ENCODE assay signal across 9 cellular contexts in the genomic region with DNA sequence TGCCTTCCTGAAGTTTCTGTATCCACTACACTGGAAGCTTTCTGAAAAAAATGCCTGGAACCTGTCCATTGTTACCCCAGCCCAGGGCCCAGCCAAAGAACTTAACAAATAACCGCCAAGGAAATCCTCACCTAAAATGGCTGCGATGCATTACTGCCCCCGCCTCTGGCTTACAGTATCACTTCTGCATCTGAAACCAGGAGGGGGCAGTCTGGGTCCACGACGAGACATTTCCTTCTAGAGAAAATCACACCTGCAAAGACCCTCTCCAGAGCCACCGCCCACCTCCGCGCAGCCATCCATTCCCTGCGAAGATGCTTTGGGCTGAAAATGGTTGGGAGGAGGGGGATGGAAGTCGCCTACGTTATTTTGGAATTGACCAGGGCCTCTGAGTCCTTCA. TPM values are rescaled to one million over a fixed set of nuclear protein-coding genes. Genes with fewer than 3 reads are reported as not detected.
DNase-seq lines count a peak whose midpoint lies in the region; ATAC-seq and TF ChIP-seq lines count a peak whose summit lies in the region.
"Had no signal": no experiment of that assay in that cellular context is flagged by ENCODE, and none has a peak within 500 bp of the region (broad histone marks: within the 10 kb centered on the region; RNA-seq: fewer than 3 reads in every experiment).

No MANE protein-coding gene starts in this region.

- H3K4me1 Mint-ChIP-seq in H9: peaks cover 7 to 10% of the 10 kb centered on the region in 2 experiments

- no peaks in the 10 kb centered on the region for H3K4me1 ChIP-seq in H9 (ENCODE audit: insufficient read depth, low read length)
- peaks cover 8% of the 10 kb centered on the region for H3K4me1 ChIP-seq in fibroblast of lung (ENCODE audit: control insufficient read depth, extremely low read depth, insufficient read depth, low read length)

- 0 out of 7 replicates have a peak overlapping the region, but pooled peaks of 1 of the 3 experiments have one; percentile 71 for H3K27ac Mint-ChIP-seq in H9

- no peaks in the 10 kb centered on the region for H4K20me1 ChIP-seq in H9 (ENCODE audit: control insufficient read depth, insufficient read depth, insufficient read length)
- no peaks in the 10 kb centered on the region for H4K20me1 ChIP-seq in fibroblast of lung (ENCODE audit: control insufficient read depth, extremely low read depth, insufficient read depth, low read length)

- no peak overlapping the region for H3K18ac ChIP-seq in H9 (ENCODE audit: insufficient read length, low read depth, low read length)

- H2AK5ac ChIP-seq in H9 (ENCODE audit: insufficient read length, low read length): no peak overlapping the region

- H3K14ac ChIP-seq in H9 (ENCODE audit: insufficient read depth, low read length): no peak overlapping the region

- no peaks in the 10 kb centered on the region for H3K79me2 ChIP-seq in H9 (ENCODE audit: insufficient read depth, low read length)
- H3K79me2 ChIP-seq in fibroblast of lung (ENCODE audit: control insufficient read depth, insufficient read depth, low read length): no peaks in the 10 kb centered on the region

- H3K4me3 ChIP-seq in BJ (ENCODE audit: low read depth, low read length): no peak overlapping the region
- no peak overlapping the region for H3K4me3 ChIP-seq in WI38 (ENCODE audit: low read depth, low read length)
- no peak overlapping the region for H3K4me3 ChIP-seq in fibroblast of lung (replicated peaks in 1 of 4; ENCODE audit: control extremely low read depth in 1 of 4, insufficient read depth in 1 of 4, low read depth in 3 of 4, low read length in 4 of 4)

- peaks cover 5 to 23% (median 10%) of the 10 kb centered on the region in 3 experiments; a peak in 5 of 7 replicates for H3K36me3 Mint-ChIP-seq in H9 (ENCODE audit: insufficient read depth in 1 of 3, low read depth in 3 of 3)

- TF ChIP-seq CTCF in BJ (IDR thresholded peaks at IDR 0.05; ENCODE audit: insufficient read depth, low read depth, low read length) (peak; percentile 36), H9 (conservative IDR thresholded peaks at IDR 0.05) (peak; percentile 70), WI38 (IDR thresholded peaks at IDR 0.05; ENCODE audit: low read depth, low read length) (peak; percentile 41; the same call in 1 of the 2 replicates), fibroblast of lung (conservative IDR thresholded peaks at IDR 0.05 in 1 of 2, IDR thresholded peaks at IDR 0.05 in 1 of 2; ENCODE audit: low read depth in 1 of 2, low read length in 2 of 2) (peak; percentile 25 to 41)

- no peak overlapping the region for H4K91ac ChIP-seq in H9 (ENCODE audit: insufficient read length, low read depth, low read length)

- H3K4me2 ChIP-seq in H9 (ENCODE audit: insufficient read depth, insufficient read length, low read length): no peak overlapping the region
- H3K4me2 ChIP-seq in fibroblast of lung (ENCODE audit: extremely low read depth, insufficient read depth, low read length): no peak overlapping the region

- no peak overlapping the region for H2BK15ac ChIP-seq in H9 (ENCODE audit: low read depth, low read length)

- no peak overlapping the region for H3K4me3 Mint-ChIP-seq in H9

- no peak overlapping the region for H2BK120ac ChIP-seq in H9 (ENCODE audit: low read depth, low read length, poor library complexity, severe bottlenecking)

- DNase-seq in BJ (ENCODE audit: low read depth) (no peak), H9 (peak; percentile 84), fibroblast of lung (ENCODE audit: low read depth in 2 of 2) (peak; percentile 4 to 14), GM03348 (ENCODE audit: low spot score) (no peak)
- peak; percentile 4 to 18 for DNase-seq in stimulated activated CD4-positive, alpha-beta T cell treated with anti-CD3 and anti-CD28 coated beads, Interleukin-2, amount 100 ng/mL, for 48 hours

- H3K9ac ChIP-seq in H9 (ENCODE audit: extremely low read depth, insufficient read length, low read length) (no peak overlapping the region), fibroblast of lung (ENCODE audit: insufficient read depth, low read length) (no peak overlapping the region)

- H4K8ac ChIP-seq in H9 (replicated peaks; ENCODE audit: insufficient read length, low read depth, low read length): no peak overlapping the region

- H2BK12ac ChIP-seq in H9 (ENCODE audit: insufficient read length, low read depth, low read length): no peak overlapping the region

- H3K4ac ChIP-seq in H9 (ENCODE audit: low read depth, low read length): no peak overlapping the region

- H3K23ac ChIP-seq in H9 (ENCODE audit: insufficient read length, low read depth, low read length): no peak overlapping the region

- H2AFZ ChIP-seq in H9 (ENCODE audit: low read length) (no peak overlapping the region), fibroblast of lung (ENCODE audit: low read length) (no peak overlapping the region)

- no peak overlapping the region for H3T11ph ChIP-seq in H9 (ENCODE audit: low read length)

- POLR2A ChIA-PET in BJ (lab: Charles Lee): no interaction called here

- no peak overlapping the region for H2BK5ac ChIP-seq in H9 (ENCODE audit: insufficient read length, low read length)

- H3K36me3 ChIP-seq in BJ (ENCODE audit: control insufficient read depth, insufficient read depth, low read length) (peaks cover 10% of the 10 kb centered on the region), fibroblast of lung (ENCODE audit: control insufficient read depth, insufficient read depth, low read length) (peaks cover 5% of the 10 kb centered on the region)

- no peaks in the 10 kb centered on the region for H3K27me3 Mint-ChIP-seq in H9 (ENCODE audit: low read depth)

- ATAC-seq in HG02571 (IDR thresholded peaks at IDR 0.05; ENCODE audit: unreplicated experiment) (no peak), HG02678 (IDR thresholded peaks at IDR 0.05; ENCODE audit: unreplicated experiment) (no peak)

- no peaks in the 10 kb centered on the region for H3K23me2 ChIP-seq in H9 (ENCODE audit: insufficient read length, low read depth, low read length, poor library complexity, severe bottlenecking)

- no CpG with 5 or more reads among the region's 11 CpGs for WGBS in H9 (ENCODE audit: extremely low coverage, insufficient read length, low lambda C conversion rate)

- H3K56ac ChIP-seq in H9 (ENCODE audit: insufficient read length, low read depth, low read length): no peak overlapping the region

- no peak overlapping the region for H4K5ac ChIP-seq in H9 (ENCODE audit: insufficient read length, low read depth, low read length)

- H3K79me1 ChIP-seq in H9 (ENCODE audit: insufficient read depth, low read depth, low read length, poor library complexity, severe bottlenecking): no peaks in the 10 kb centered on the region

- H3K27ac ChIP-seq in H9 (ENCODE audit: insufficient read length, low read depth, low read length): no peak overlapping the region
- no peak overlapping the region for H3K27ac ChIP-seq in fibroblast of lung (ENCODE audit: insufficient read depth, low read length)

- H3K9me3 Mint-ChIP-seq in H9: no peaks in the 10 kb centered on the region

- H3K9me3 ChIP-seq in H9 (ENCODE audit: control insufficient read depth, low read depth, low read length) (no peaks in the 10 kb centered on the region), fibroblast of lung (ENCODE audit: control insufficient read depth, insufficient read depth, low read depth, low read length) (no peaks in the 10 kb centered on the region)

- CTCF ChIA-PET in BJ (lab: Yijun Ruan, JAX): interaction anchor here (0.9 kb wide), 1 partner anchor 29 kb away, joined by 5 read pairs; no protein-coding TSS in a partner anchor

- H2BK20ac ChIP-seq in H9 (ENCODE audit: low read depth, low read length, poor library complexity, severe bottlenecking): no peak overlapping the region

- H3K27me3 ChIP-seq in BJ (ENCODE audit: control insufficient read depth, insufficient read depth, low read length) (no peaks in the 10 kb centered on the region), H9 (ENCODE audit: insufficient read depth, low read length) (no peaks in the 10 kb centered on the region), fibroblast of lung (ENCODE audit: control insufficient read depth, insufficient read depth, low read length) (no peaks in the 10 kb centered on the region)

RNA-seq across cellular contexts. Expression of gene CELF6, which starts 22.4 kb away (rescaled TPM):
- polyA plus RNA-seq in BJ (2011; rRNA removed) (0.12 and 0.16 TPM in 2 replicates), fibroblast of lung (0.08 TPM in 1 of 2 replicates, not detected in the other)
- not detected in 2 replicates for polyA minus RNA-seq in BJ (2011; rRNA and poly(A)+ RNA removed)
- total RNA-seq in H9 (2021) (0.13 and 0.18 TPM in 2 replicates), fibroblast of lung (0.17 and 0.26 TPM in 2 replicates)
- polyA plus RNA-seq in fibroblast of lung (2012): 0.07 and 0.12 TPM in 2 replicates
- not detected in 2 replicates for polyA minus RNA-seq in fibroblast of lung (ENCODE audit: low replicate concordance)

RNA-seq across cellular contexts. Expression of gene HEXA, which starts 33.4 kb away (rescaled TPM):
- polyA plus RNA-seq in BJ (2011; rRNA removed) (221 and 272 TPM in 2 replicates), fibroblast of lung (137 and 183 TPM in 2 replicates)
- polyA minus RNA-seq in BJ (2011; rRNA and poly(A)+ RNA removed): 26.3 and 36.5 TPM in 2 replicates
- total RNA-seq in H9 (2021) (54.7 and 58.9 TPM in 2 replicates), fibroblast of lung (80.3 and 98.1 TPM in 2 replicates)
- 93.6 and 114 TPM in 2 replicates for polyA plus RNA-seq in fibroblast of lung (2012)
- polyA minus RNA-seq in fibroblast of lung (ENCODE audit: low replicate concordance): 49.9 and 63.9 TPM in 2 replicates

RNA-seq across cellular contexts. Expression of gene TMEM202, which starts 55.7 kb away (rescaled TPM):
- not detected in 2 replicates for polyA plus RNA-seq in BJ (2011; rRNA removed)
- not detected in 2 replicates for polyA minus RNA-seq in BJ (2011; rRNA and poly(A)+ RNA removed)
- not detected in 2 replicates for total RNA-seq in H9 (2021)
- not detected in 2 replicates for total RNA-seq in fibroblast of lung
- polyA plus RNA-seq in fibroblast of lung: not detected in 2 replicates
- not detected in 2 replicates for polyA plus RNA-seq in fibroblast of lung (2012)
- not detected in 2 replicates for polyA minus RNA-seq in fibroblast of lung (ENCODE audit: low replicate concordance)
- total RNA-seq: HT1080 had no signal

Comparison
In these comparisons a context has a peak if more than half of its experiments do, and no peak if none do; other contexts are left out.
1. DNase-seq: peak in H9 (single experiment), fibroblast of lung (2 of 2) and stimulated activated CD4-positive, alpha-beta T cell treated with anti-CD3 and anti-CD28 coated beads, Interleukin-2, amount 100 ng/mL, for 48 hours (2 of 2); none in BJ (single experiment) and GM03348 (single experiment).
2. Peak in every context shown above with its lines, with median percentiles within 50 percentile points of each other: CTCF ChIP-seq.